Comparison of ENCODE assay signal across 1 cellular context in the genomic region with DNA sequence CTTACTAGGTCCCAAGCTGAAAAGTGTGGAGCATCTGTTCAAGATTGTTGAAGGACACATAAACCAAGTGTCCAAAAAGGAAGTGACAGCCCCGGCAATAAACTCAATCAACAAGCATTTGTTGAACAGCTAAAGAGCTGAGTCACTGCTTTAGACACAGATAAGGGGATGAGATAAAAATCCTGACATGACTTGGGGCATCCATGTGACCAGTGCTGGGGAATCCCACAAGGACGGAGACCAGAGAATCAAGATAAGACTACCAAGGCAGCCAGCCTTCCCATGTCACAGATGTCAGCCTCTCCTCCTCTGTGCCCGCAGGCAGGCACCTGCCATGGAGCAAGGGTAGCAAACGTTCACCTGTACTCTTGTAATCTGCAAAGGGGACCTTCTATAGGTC.
TF ChIP-seq lines count a peak whose summit lies in the region.

No MANE protein-coding gene starts in this region.

TF ChIP-seq in K562, 482 proteins besides CTCF, POLR2A, EP300 and RAD21 (continued from another document and continues in another):
- TF ChIP-seq NKRF (IDR thresholded peaks at IDR 0.05; ENCODE audit: borderline replicate concordance) (no peak), USF2 (CRISPR knock-in tag; IDR thresholded peaks at IDR 0.05) (peak; percentile 17; the same call in 1 of the 2 replicates), L3MBTL2 (IDR thresholded peaks at IDR 0.05) (peak; percentile 62), ZFP30 (CRISPR knock-in tag; IDR thresholded peaks at IDR 0.05; ENCODE audit: borderline replicate concordance) (no peak), ARNT (IDR thresholded peaks at IDR 0.05) (no peak), ZC3H8 (IDR thresholded peaks at IDR 0.05) (no peak), ZNF133 (CRISPR knock-in tag; IDR thresholded peaks at IDR 0.05) (no peak), STAG1 (CRISPR knock-in tag; IDR thresholded peaks at IDR 0.05; ENCODE audit: borderline replicate concordance) (no peak), HNRNPUL1 (IDR thresholded peaks at IDR 0.05; ENCODE audit: low read length) (no peak), MYNN (IDR thresholded peaks at IDR 0.05) (no peak), MYNN (CRISPR knock-in tag; IDR thresholded peaks at IDR 0.05) (no peak), FOXO4 (CRISPR knock-in tag; IDR thresholded peaks at IDR 0.05) (no peak), NFE2L1 (tag; IDR thresholded peaks at IDR 0.05; ENCODE audit: borderline replicate concordance, low read depth) (peak; percentile 86), BCL6 (CRISPR knock-in tag; IDR thresholded peaks at IDR 0.05) (no peak), HDGF (IDR thresholded peaks at IDR 0.05) (no peak), SPI1 (IDR thresholded peaks at IDR 0.05; ENCODE audit: borderline replicate concordance, low read depth, low read length) (peak; percentile 75; the same call in 1 of the 2 replicates), DIDO1 (tag; IDR thresholded peaks at IDR 0.05; ENCODE audit: low read depth) (no peak), CCNT2 (IDR thresholded peaks at IDR 0.05; ENCODE audit: borderline replicate concordance, extremely low read depth, insufficient read length, low read depth, low read length) (peak; percentile 42), ZNF311 (CRISPR knock-in tag; IDR thresholded peaks at IDR 0.05) (no peak), MIER1 (IDR thresholded peaks at IDR 0.05; ENCODE audit: low read depth) (no peak), SMAD2 (IDR thresholded peaks at IDR 0.05; ENCODE audit: low read depth, low read length) (no peak), MAZ (CRISPR knock-in tag; conservative IDR thresholded peaks at IDR 0.05 in 1 of 2, IDR thresholded peaks at IDR 0.05 in 1 of 2) (0 out of 4 replicates have a peak, but pooled peaks of 1 of the 2 experiments have one; percentile 28), ELF1 (tag; IDR thresholded peaks at IDR 0.05) (peak; percentile 59), MGA (IDR thresholded peaks at IDR 0.05) (no peak), DDX20 (tag; IDR thresholded peaks at IDR 0.05; ENCODE audit: low read depth) (no peak), ZNF146 (CRISPR knock-in tag; IDR thresholded peaks at IDR 0.05; ENCODE audit: unreplicated experiment) (no peak), ERF (CRISPR knock-in tag; IDR thresholded peaks at IDR 0.05) (no peak), CAMTA2 (CRISPR knock-in tag; conservative IDR thresholded peaks at IDR 0.05) (no peak), ETS2 (tag; IDR thresholded peaks at IDR 0.05; ENCODE audit: borderline replicate concordance, poor library complexity, severe bottlenecking) (no peak), ADNP (tag; IDR thresholded peaks at IDR 0.05) (peak; percentile 74), CBX5 (IDR thresholded peaks at IDR 0.05; ENCODE audit: borderline replicate concordance, low read depth) (no peak), KDM2B (CRISPR knock-in tag; IDR thresholded peaks at IDR 0.05) (no peak)
- TF ChIP-seq, protein P1, sequence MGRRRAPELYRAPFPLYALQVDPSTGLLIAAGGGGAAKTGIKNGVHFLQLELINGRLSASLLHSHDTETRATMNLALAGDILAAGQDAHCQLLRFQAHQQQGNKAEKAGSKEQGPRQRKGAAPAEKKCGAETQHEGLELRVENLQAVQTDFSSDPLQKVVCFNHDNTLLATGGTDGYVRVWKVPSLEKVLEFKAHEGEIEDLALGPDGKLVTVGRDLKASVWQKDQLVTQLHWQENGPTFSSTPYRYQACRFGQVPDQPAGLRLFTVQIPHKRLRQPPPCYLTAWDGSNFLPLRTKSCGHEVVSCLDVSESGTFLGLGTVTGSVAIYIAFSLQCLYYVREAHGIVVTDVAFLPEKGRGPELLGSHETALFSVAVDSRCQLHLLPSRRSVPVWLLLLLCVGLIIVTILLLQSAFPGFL (CRISPR knock-in tag; IDR thresholded peaks at IDR 0.05) = no peak
- TF ChIP-seq, protein P2, sequence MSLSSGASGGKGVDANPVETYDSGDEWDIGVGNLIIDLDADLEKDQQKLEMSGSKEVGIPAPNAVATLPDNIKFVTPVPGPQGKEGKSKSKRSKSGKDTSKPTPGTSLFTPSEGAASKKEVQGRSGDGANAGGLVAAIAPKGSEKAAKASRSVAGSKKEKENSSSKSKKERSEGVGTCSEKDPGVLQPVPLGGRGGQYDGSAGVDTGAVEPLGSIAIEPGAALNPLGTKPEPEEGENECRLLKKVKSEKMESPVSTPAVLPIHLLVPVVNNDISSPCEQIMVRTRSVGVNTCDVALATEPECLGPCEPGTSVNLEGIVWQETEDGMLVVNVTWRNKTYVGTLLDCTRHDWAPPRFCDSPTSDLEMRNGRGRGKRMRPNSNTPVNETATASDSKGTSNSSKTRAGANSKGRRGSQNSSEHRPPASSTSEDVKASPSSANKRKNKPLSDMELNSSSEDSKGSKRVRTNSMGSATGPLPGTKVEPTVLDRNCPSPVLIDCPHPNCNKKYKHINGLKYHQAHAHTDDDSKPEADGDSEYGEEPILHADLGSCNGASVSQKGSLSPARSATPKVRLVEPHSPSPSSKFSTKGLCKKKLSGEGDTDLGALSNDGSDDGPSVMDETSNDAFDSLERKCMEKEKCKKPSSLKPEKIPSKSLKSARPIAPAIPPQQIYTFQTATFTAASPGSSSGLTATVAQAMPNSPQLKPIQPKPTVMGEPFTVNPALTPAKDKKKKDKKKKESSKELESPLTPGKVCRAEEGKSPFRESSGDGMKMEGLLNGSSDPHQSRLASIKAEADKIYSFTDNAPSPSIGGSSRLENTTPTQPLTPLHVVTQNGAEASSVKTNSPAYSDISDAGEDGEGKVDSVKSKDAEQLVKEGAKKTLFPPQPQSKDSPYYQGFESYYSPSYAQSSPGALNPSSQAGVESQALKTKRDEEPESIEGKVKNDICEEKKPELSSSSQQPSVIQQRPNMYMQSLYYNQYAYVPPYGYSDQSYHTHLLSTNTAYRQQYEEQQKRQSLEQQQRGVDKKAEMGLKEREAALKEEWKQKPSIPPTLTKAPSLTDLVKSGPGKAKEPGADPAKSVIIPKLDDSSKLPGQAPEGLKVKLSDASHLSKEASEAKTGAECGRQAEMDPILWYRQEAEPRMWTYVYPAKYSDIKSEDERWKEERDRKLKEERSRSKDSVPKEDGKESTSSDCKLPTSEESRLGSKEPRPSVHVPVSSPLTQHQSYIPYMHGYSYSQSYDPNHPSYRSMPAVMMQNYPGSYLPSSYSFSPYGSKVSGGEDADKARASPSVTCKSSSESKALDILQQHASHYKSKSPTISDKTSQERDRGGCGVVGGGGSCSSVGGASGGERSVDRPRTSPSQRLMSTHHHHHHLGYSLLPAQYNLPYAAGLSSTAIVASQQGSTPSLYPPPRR (CRISPR knock-in tag; IDR thresholded peaks at IDR 0.05; ENCODE audit: borderline replicate concordance) = no peak
- TF ChIP-seq, protein P3, sequence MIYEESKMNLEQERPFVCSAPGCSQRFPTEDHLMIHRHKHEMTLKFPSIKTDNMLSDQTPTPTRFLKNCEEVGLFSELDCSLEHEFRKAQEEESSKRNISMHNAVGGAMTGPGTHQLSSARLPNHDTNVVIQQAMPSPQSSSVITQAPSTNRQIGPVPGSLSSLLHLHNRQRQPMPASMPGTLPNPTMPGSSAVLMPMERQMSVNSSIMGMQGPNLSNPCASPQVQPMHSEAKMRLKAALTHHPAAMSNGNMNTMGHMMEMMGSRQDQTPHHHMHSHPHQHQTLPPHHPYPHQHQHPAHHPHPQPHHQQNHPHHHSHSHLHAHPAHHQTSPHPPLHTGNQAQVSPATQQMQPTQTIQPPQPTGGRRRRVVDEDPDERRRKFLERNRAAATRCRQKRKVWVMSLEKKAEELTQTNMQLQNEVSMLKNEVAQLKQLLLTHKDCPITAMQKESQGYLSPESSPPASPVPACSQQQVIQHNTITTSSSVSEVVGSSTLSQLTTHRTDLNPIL (CRISPR knock-in tag; IDR thresholded peaks at IDR 0.05) = no peak
